10 cellular contexts compared by ENCODE assay signal in the genomic region with DNA sequence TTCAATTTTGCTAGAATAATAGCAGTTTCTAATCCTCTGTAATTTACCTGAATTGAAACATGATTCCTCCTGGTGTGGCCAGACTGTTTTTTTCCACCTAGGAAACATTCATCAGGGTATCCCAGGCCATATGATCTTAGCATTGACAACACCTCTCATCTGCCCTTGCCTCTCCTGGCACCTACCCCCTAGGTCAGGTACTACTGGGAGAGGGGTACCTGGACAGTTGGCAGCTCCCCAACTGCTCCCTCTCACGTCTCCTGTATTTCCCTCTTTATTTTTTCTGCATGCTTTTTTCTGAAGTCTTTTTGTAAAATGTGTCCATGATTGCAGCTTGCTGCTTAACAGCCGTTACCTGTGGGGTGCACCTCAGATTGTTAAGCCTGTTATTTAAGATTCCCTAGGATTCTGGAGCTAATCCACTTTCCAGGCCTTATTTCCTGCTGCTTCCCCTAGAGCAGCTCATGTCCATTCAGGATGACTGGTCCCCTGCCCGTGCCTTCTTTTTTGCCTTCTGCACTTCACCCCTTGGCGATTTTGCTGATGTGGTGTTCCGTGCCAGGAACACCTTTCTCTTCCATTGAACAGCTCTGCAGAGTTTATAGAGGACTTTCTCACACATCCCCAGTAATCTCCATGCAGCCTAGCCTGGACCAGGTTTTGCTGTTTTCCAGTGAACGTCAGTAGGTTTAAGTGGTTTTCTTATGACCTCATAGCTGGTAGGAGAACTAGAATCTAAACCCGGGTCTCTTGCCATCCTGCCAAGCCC. TPM values are rescaled to one million over a fixed set of nuclear protein-coding genes. Genes with fewer than 3 reads are reported as not detected.
A peak's percentile ranks its signal among the peaks of the same experiment; 100 is the strongest.
DNase-seq lines count a peak whose midpoint lies in the region; ATAC-seq and TF ChIP-seq lines count a peak whose summit lies in the region.
"Had no signal": no experiment of that assay in that cellular context is flagged by ENCODE, and none has a peak within 500 bp of the region (broad histone marks: within the 10 kb centered on the region; RNA-seq: fewer than 3 reads in every experiment).

No MANE protein-coding gene starts in this region.

- no peaks in the 10 kb centered on the region for H3F3A ChIP-seq in neural cell (ENCODE audit: insufficient read depth, low read length, poor library complexity, severe bottlenecking)

- no peaks in the 10 kb centered on the region for H4K20me1 ChIP-seq in neural cell (ENCODE audit: insufficient read depth)

- H3K27me3 ChIP-seq in H7 (ENCODE audit: control insufficient read depth, insufficient read depth, low read length) (no peaks in the 10 kb centered on the region), neural cell (ENCODE audit: insufficient read depth, low read depth, low read length) (no peaks in the 10 kb centered on the region)

- peak; percentile 58 for DNase-seq in H7
- peak; percentile 78 for DNase-seq in NCI-H510A treated with DMSO at 0.1 percent for 48 hours (lab: John Stamatoyannopoulos, UW)
- DNase-seq in endothelial cell (ENCODE audit: low spot score) = peak; percentile 15
- DNase-seq in superior temporal gyrus (ENCODE audit: extremely low spot score) = no peak
- DNase-seq in amniotic stem cell (lab: John Stamatoyannopoulos, UW) = no peak

- H3K9me3 ChIP-seq in neural cell (ENCODE audit: low read length) = no peaks in the 10 kb centered on the region

- no peak overlapping the region for H3K9ac ChIP-seq in neural cell (ENCODE audit: low read length)

- H3K4me1 Mint-ChIP-seq in endothelial cell (ENCODE audit: unreplicated experiment) = peaks cover 4% of the 10 kb centered on the region

- no peak for TF ChIP-seq EP300 in neural cell (conservative IDR thresholded peaks at IDR 0.05; ENCODE audit: poor library complexity, severe bottlenecking)

- H3K36me3 ChIP-seq in H7 (replicated peaks; ENCODE audit: control insufficient read depth, insufficient read depth, low read length) = no peaks in the 10 kb centered on the region
- H3K36me3 ChIP-seq in neural cell (ENCODE audit: insufficient read depth, low read length) = no peaks in the 10 kb centered on the region

- H3K27ac Mint-ChIP-seq in endothelial cell (ENCODE audit: unreplicated experiment) = no peak overlapping the region
- H3K27ac Mint-ChIP-seq: natural killer cell treated with Interleukin-12 subunit alpha and Interleukin-12 subunit beta and Interleukin-15 and Interleukin-18, amount 100 ng/mL, for 72 hours had no signal

- no peaks in the 10 kb centered on the region for H3K9me2 ChIP-seq in neural cell (ENCODE audit: insufficient read depth, low read length)

- H3K27me3 Mint-ChIP-seq in endothelial cell (ENCODE audit: unreplicated experiment) = peaks cover 4% of the 10 kb centered on the region
- H3K27me3 Mint-ChIP-seq: natural killer cell treated with Interleukin-12 subunit alpha and Interleukin-12 subunit beta and Interleukin-15 and Interleukin-18, amount 100 ng/mL, for 72 hours had no signal

- no peak for TF ChIP-seq RAD21 in neural cell (conservative IDR thresholded peaks at IDR 0.05)

- no peak overlapping the region for H2AFZ ChIP-seq in neural cell (ENCODE audit: low read depth, low read length)

- peak overlapping the region; percentile 11; the same call in 1 of the 2 replicates for H3K4me3 ChIP-seq in H7 (ENCODE audit: insufficient read depth, low read depth, low read length)
- peak overlapping the region; percentile 34 for H3K4me3 ChIP-seq in neural cell (ENCODE audit: low read length)
- H3K4me3 ChIP-seq: SK-N-MC had no signal

- ATAC-seq in HG02763 (IDR thresholded peaks at IDR 0.05; ENCODE audit: unreplicated experiment) (no peak), GM21619 (IDR thresholded peaks at IDR 0.05; ENCODE audit: unreplicated experiment) (no peak)
- ATAC-seq: natural killer cell treated with Interleukin-12 subunit alpha and Interleukin-12 subunit beta and Interleukin-15 and Interleukin-18, amount 100 ng/mL, for 72 hours had no signal

- H3K27ac ChIP-seq in neural cell (ENCODE audit: low read length) = no peak overlapping the region
- H3K27ac ChIP-seq: SK-N-MC had no signal

- TF ChIP-seq CTCF in endothelial cell (IDR thresholded peaks at IDR 0.05; ENCODE audit: unreplicated experiment) (no peak), neural cell (IDR thresholded peaks at IDR 0.05; ENCODE audit: poor library complexity, severe bottlenecking) (no peak)

- H3K9me3 Mint-ChIP-seq in endothelial cell (ENCODE audit: unreplicated experiment) = no peaks in the 10 kb centered on the region
- H3K9me3 Mint-ChIP-seq: natural killer cell treated with Interleukin-12 subunit alpha and Interleukin-12 subunit beta and Interleukin-15 and Interleukin-18, amount 100 ng/mL, for 72 hours had no signal

- no peak overlapping the region for H3K4me3 Mint-ChIP-seq in endothelial cell (ENCODE audit: unreplicated experiment)
- H3K4me3 Mint-ChIP-seq: natural killer cell treated with Interleukin-12 subunit alpha and Interleukin-12 subunit beta and Interleukin-15 and Interleukin-18, amount 100 ng/mL, for 72 hours had no signal

- H3K4me2 ChIP-seq in neural cell (ENCODE audit: low read length) = no peak overlapping the region

- H3K79me2 ChIP-seq in neural cell (replicated peaks; ENCODE audit: insufficient read depth, low read length) = no peaks in the 10 kb centered on the region

- no peaks in the 10 kb centered on the region for H3K36me3 Mint-ChIP-seq in endothelial cell (ENCODE audit: low read depth, unreplicated experiment)
- H3K36me3 Mint-ChIP-seq: natural killer cell treated with Interleukin-12 subunit alpha and Interleukin-12 subunit beta and Interleukin-15 and Interleukin-18, amount 100 ng/mL, for 72 hours had no signal

TF ChIP-seq in neural cell, 6 proteins besides CTCF, POLR2A, EP300 and RAD21:
- TF ChIP-seq SMC3 (conservative IDR thresholded peaks at IDR 0.05; ENCODE audit: poor library complexity) (no peak), POLR2AphosphoS5 (IDR thresholded peaks at IDR 0.05) (no peak), TAF1 (IDR thresholded peaks at IDR 0.05; ENCODE audit: low read depth) (no peak), EZH2 (IDR thresholded peaks at IDR 0.05; ENCODE audit: borderline replicate concordance, insufficient read depth, low read length, poor library complexity, severe bottlenecking) (no peak), MXI1 (conservative IDR thresholded peaks at IDR 0.05; ENCODE audit: poor library complexity, severe bottlenecking) (no peak)
- TF ChIP-seq, protein P1, sequence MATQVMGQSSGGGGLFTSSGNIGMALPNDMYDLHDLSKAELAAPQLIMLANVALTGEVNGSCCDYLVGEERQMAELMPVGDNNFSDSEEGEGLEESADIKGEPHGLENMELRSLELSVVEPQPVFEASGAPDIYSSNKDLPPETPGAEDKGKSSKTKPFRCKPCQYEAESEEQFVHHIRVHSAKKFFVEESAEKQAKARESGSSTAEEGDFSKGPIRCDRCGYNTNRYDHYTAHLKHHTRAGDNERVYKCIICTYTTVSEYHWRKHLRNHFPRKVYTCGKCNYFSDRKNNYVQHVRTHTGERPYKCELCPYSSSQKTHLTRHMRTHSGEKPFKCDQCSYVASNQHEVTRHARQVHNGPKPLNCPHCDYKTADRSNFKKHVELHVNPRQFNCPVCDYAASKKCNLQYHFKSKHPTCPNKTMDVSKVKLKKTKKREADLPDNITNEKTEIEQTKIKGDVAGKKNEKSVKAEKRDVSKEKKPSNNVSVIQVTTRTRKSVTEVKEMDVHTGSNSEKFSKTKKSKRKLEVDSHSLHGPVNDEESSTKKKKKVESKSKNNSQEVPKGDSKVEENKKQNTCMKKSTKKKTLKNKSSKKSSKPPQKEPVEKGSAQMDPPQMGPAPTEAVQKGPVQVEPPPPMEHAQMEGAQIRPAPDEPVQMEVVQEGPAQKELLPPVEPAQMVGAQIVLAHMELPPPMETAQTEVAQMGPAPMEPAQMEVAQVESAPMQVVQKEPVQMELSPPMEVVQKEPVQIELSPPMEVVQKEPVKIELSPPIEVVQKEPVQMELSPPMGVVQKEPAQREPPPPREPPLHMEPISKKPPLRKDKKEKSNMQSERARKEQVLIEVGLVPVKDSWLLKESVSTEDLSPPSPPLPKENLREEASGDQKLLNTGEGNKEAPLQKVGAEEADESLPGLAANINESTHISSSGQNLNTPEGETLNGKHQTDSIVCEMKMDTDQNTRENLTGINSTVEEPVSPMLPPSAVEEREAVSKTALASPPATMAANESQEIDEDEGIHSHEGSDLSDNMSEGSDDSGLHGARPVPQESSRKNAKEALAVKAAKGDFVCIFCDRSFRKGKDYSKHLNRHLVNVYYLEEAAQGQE (IDR thresholded peaks at IDR 0.05; ENCODE audit: borderline replicate concordance) = no peak

RNA-seq across cellular contexts. Expression of a gene that starts 33.6 kb away (rescaled TPM):
- 9.7 and 18.0 TPM in 2 replicates for total RNA-seq in H7 (2014; rRNA removed; shearing (Covaris generic))
- 12.8 TPM for total RNA-seq in endothelial cell (ENCODE audit: unreplicated experiment)
- 30.0 and 31.5 TPM in 2 replicates for polyA plus RNA-seq in neural cell
- polyA minus RNA-seq in neural cell = 60.6 and 64.4 TPM in 2 replicates

Comparison
In these comparisons a context has a peak if more than half of its experiments do, and no peak if none do; other contexts are left out.
1. DNase-seq: peak in H7 (single experiment), NCI-H510A treated with DMSO at 0.1 percent for 48 hours (single experiment) and endothelial cell (single experiment); none in superior temporal gyrus (single experiment) and amniotic stem cell (single experiment).